Comparison of ENCODE assay signal across 8 cellular contexts in the genomic region with DNA sequence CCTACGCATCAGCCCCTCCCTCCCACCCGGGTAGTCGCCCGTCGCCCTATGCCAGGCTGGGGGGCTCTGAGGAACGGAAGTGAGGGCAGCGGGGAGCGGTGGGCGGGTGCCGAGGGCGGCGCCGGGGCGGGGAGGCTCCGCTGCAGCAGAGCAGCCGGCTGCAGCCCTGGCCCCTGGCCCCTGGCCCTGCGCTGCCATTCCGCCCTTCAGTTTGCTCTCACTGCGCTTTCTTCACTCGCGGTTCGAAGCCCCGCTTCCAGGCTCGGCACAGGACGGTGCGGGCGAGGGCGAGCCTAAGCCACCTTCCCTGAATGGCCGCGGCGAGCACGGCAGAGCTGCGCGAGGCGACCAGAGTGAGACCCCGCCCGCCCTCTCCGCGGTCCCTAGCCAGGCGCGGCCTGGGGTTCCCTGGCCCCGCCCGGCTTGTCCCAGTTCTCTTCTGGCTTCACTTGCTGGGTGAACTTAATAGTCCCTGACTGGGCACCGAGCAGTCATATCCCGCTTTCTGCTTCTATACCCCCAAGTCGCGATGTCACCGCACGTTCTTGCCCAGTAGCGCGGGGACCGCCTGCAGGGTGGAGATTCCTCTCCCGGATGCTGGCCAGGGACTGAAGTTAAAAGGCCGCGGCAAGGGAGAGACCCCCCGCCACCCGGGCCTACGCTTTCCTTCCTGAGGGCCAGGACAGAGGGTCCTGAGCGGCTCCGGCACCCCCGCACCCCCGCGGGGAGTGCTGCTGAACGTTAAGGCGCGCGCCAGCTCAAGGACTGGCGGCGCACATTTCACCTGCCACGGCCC. TPM values are rescaled to one million over a fixed set of nuclear protein-coding genes. Genes with fewer than 3 reads are reported as not detected.
A peak's percentile ranks its signal among the peaks of the same experiment; 100 is the strongest.
DNase-seq lines count a peak whose midpoint lies in the region; ATAC-seq, FAIRE-seq and TF ChIP-seq lines count a peak whose summit lies in the region.

No MANE protein-coding gene starts in this region.

- H3K4me1 ChIP-seq in BLaER1: peaks cover 16% of the 10 kb centered on the region
- H3K4me1 ChIP-seq in esophagus (ENCODE audit: control insufficient read depth in 2 of 2, insufficient read depth in 2 of 2, low read length in 1 of 2): peaks cover 2 to 3% of the 10 kb centered on the region in 2 donors

- H3K27ac ChIP-seq in BLaER1 (no peak overlapping the region), esophagus (ENCODE audit: low read depth in 2 of 2, low read length in 1 of 2) (no peak overlapping the region)

- H3K9me3 ChIP-seq in BLaER1 (peaks cover 29% of the 10 kb centered on the region), esophagus (ENCODE audit: control insufficient read depth in 2 of 2, insufficient read depth in 1 of 2, low read depth in 1 of 2, low read length in 1 of 2) (peaks cover 0 to 10% of the 10 kb centered on the region in 2 donors)

- H3K9me3 Mint-ChIP-seq in T-cell: peaks cover 2 to 6% (median 6%) of the 10 kb centered on the region in 3 donors
- H3K9me3 Mint-ChIP-seq in nephron progenitor cell: peaks cover 33% of the 10 kb centered on the region

- no peak for TF ChIP-seq CTCF in nephron progenitor cell (IDR thresholded peaks at IDR 0.05)

- CTCF ChIA-PET in T-cell (lab: Charles Lee): no interaction called here

- ATAC-seq in GM19035 (IDR thresholded peaks at IDR 0.05; ENCODE audit: unreplicated experiment): peak; percentile 53
- ATAC-seq in HG03135 (IDR thresholded peaks at IDR 0.05; ENCODE audit: unreplicated experiment): peak; percentile 48
- peak in 2 of 4 experiments; percentile 1 to 65 for ATAC-seq in T-cell (replicated peaks in 1 of 4)

- H3K27ac Mint-ChIP-seq in T-cell: no peak overlapping the region
- H3K27ac Mint-ChIP-seq in nephron progenitor cell: no peak overlapping the region

- peak overlapping the region; percentile 76 to 85 (median 79) for H3K4me3 Mint-ChIP-seq in T-cell
- H3K4me3 Mint-ChIP-seq in nephron progenitor cell: peak overlapping the region; percentile 87

- no peak overlapping the region for H3K9ac ChIP-seq in BLaER1

- TF ChIP-seq POLR2A in GM12891 (IDR thresholded peaks at IDR 0.05; ENCODE audit: low read depth, low read length): no peak

- peaks cover 67% of the 10 kb centered on the region for H3K27me3 ChIP-seq in BLaER1
- peaks cover 0 to 10% of the 10 kb centered on the region in 2 donors for H3K27me3 ChIP-seq in esophagus (ENCODE audit: control insufficient read depth in 1 of 2, insufficient read depth in 2 of 2, low read length in 2 of 2)

- no peak for FAIRE-seq in GM12891 (lab: Jason Lieb, UNC)

- no peaks in the 10 kb centered on the region for H3K36me3 ChIP-seq in BLaER1
- no peaks in the 10 kb centered on the region for H3K36me3 ChIP-seq in esophagus (ENCODE audit: control insufficient read depth in 2 of 2, insufficient read depth in 2 of 2, low read length in 1 of 2)

- H3K4me1 Mint-ChIP-seq in T-cell (peaks cover 9 to 17% (median 10%) of the 10 kb centered on the region in 3 donors), nephron progenitor cell (peaks cover 13% of the 10 kb centered on the region)

- H3K27me3 Mint-ChIP-seq in T-cell: peaks cover 54 to 78% of the 10 kb centered on the region in 2 donors
- peaks cover 61% of the 10 kb centered on the region for H3K27me3 Mint-ChIP-seq in nephron progenitor cell (ENCODE audit: low read depth, poor library complexity)

- peaks cover 14% of the 10 kb centered on the region for H4K20me1 ChIP-seq in BLaER1

- peak overlapping the region; percentile 99 for H3K4me2 ChIP-seq in BLaER1

- WGBS in esophagus, 2 donors: 1 to 2% methylated on average over 47 to 70 of the region's 70 CpGs

- DNase-seq in T-cell: peak in 2 of 34 experiments; percentile 6 to 20
- DNase-seq in nephron progenitor cell: peak; percentile 67
- DNase-seq in NCI-H1436 (lab: John Stamatoyannopoulos, UW): no peak
- no peak for DNase-seq in GM12891 (ENCODE audit: insufficient read length, low spot score)

- peaks cover 6% of the 10 kb centered on the region for H3K36me3 Mint-ChIP-seq in T-cell
- H3K36me3 Mint-ChIP-seq in nephron progenitor cell (ENCODE audit: low read depth): peaks cover 32% of the 10 kb centered on the region

- POLR2A ChIA-PET in T-cell (lab: Charles Lee): no interaction called here

- H3K4me3 ChIP-seq in BLaER1: peak overlapping the region; percentile 79
- H3K4me3 ChIP-seq in esophagus (ENCODE audit: low read depth in 1 of 2, low read length in 2 of 2): peak overlapping the region; percentile 68 to 78

TF ChIP-seq in GM12891, 5 proteins besides CTCF, POLR2A, EP300 and RAD21:
- TF ChIP-seq POU2F2 (IDR thresholded peaks at IDR 0.05; ENCODE audit: low read depth, low read length): no peak
- TF ChIP-seq TAF1 (IDR thresholded peaks at IDR 0.05; ENCODE audit: low read depth, low read length): no peak
- no peak for TF ChIP-seq PAX5 (IDR thresholded peaks at IDR 0.05; ENCODE audit: insufficient read depth, low read length, severe bottlenecking)
- TF ChIP-seq SPI1 (IDR thresholded peaks at IDR 0.05; ENCODE audit: low read depth, low read length): no peak
- TF ChIP-seq POLR2AphosphoS5 (IDR thresholded peaks at IDR 0.05; ENCODE audit: low read depth, low read length): no peak

RNA-seq across cellular contexts. Expression of gene TRIM36, which starts 0.6 kb away (rescaled TPM):
- under 1 TPM in 3 of 5 donors, not detected in 2; 0.26 to 0.53 (median 0.35) TPM for total RNA-seq in T-cell
- under 1 TPM; 0.20 to 0.37 TPM for polyA plus RNA-seq in esophagus
- not detected for polyA plus RNA-seq in GM12891 (2012; ENCODE audit: low read depth, missing spikeins)
